28 cellular contexts compared by ENCODE assay signal in the genomic region with DNA sequence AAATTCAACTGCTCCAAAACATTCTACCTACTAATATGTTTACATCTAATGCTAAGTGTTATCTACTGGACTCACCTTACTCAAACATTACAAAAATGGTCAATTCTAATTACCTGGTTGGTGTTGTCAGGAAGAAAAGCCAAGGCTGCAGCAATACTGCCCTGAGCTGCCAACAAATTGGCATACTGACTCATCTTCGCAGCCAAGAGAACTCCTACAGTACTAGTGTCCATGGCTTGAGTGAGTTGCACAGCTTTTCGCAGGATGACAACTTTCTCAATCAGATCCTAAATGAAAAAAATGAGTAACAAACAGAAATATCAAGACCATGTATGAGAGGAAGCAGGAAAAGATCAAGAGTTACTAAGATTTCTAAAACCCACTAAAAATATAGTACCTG. TPM values are rescaled to one million over a fixed set of nuclear protein-coding genes. Genes with fewer than 3 reads are reported as not detected.
"Had no signal": no experiment of that assay in that cellular context is flagged by ENCODE, and none has a peak within 500 bp of the region (broad histone marks: within the 10 kb centered on the region; RNA-seq: fewer than 3 reads in every experiment).

No MANE protein-coding gene starts in this region.

- H3K27me3 Mint-ChIP-seq: activated B cell treated with CpG ODN at 0.5 μM for 24 hours; activated CD4-positive, alpha-beta memory T cell treated with anti-CD3 and anti-CD28 coated beads, Interleukin-2, amount 10 ng/mL, durations not matched to agents 7 days and 5 days; activated CD4-positive, alpha-beta T cell treated with anti-CD3 and anti-CD28 coated beads, Interleukin-2, amount 10 ng/mL, durations not matched to agents 7 days and 5 days; activated naive CD4-positive, alpha-beta T cell treated with anti-CD3 and anti-CD28 coated beads, Interleukin-2, amount 50 U/mL, for 24 hours; central memory CD8-positive, alpha-beta T cell; IgD-negative memory B cell; T-helper 17 cell had no signal

- H3K9me3 Mint-ChIP-seq: activated B cell treated with CpG ODN at 0.5 μM for 24 hours; activated CD4-positive, alpha-beta memory T cell treated with anti-CD3 and anti-CD28 coated beads, Interleukin-2, amount 10 ng/mL, durations not matched to agents 7 days and 5 days; activated CD4-positive, alpha-beta T cell treated with anti-CD3 and anti-CD28 coated beads, Interleukin-2, amount 10 ng/mL, durations not matched to agents 7 days and 5 days; activated naive CD4-positive, alpha-beta T cell treated with anti-CD3 and anti-CD28 coated beads, Interleukin-2, amount 50 U/mL, for 24 hours; central memory CD8-positive, alpha-beta T cell; IgD-negative memory B cell had no signal

- H3K4me1 Mint-ChIP-seq: activated B cell treated with CpG ODN at 0.5 μM for 24 hours had no signal

- H3K4me1 ChIP-seq: SJSA1 had no signal

- H3K9me3 ChIP-seq: MG63, SJSA1 had no signal

- H3K27ac Mint-ChIP-seq: activated B cell treated with CpG ODN at 0.5 μM for 24 hours; activated CD4-positive, alpha-beta memory T cell treated with anti-CD3 and anti-CD28 coated beads, Interleukin-2, amount 10 ng/mL, durations not matched to agents 7 days and 5 days; activated CD4-positive, alpha-beta T cell treated with anti-CD3 and anti-CD28 coated beads, Interleukin-2, amount 10 ng/mL, durations not matched to agents 7 days and 5 days; IgD-negative memory B cell; T-helper 17 cell had no signal

- ATAC-seq: Panc1, T-helper 17 cell had no signal

- H3K4me3 Mint-ChIP-seq: activated B cell treated with CpG ODN at 0.5 μM for 24 hours; activated CD4-positive, alpha-beta memory T cell treated with anti-CD3 and anti-CD28 coated beads, Interleukin-2, amount 10 ng/mL, durations not matched to agents 7 days and 5 days; activated CD4-positive, alpha-beta T cell treated with anti-CD3 and anti-CD28 coated beads, Interleukin-2, amount 10 ng/mL, durations not matched to agents 7 days and 5 days; activated naive CD4-positive, alpha-beta T cell treated with anti-CD3 and anti-CD28 coated beads, Interleukin-2, amount 50 U/mL, for 24 hours; central memory CD8-positive, alpha-beta T cell; IgD-negative memory B cell; T-helper 17 cell had no signal

- H3K27me3 ChIP-seq: MG63, SJSA1 had no signal

- H3K4me3 ChIP-seq: MG63, SJSA1 had no signal

- H3K27ac ChIP-seq: RWPE1, SJSA1 had no signal

- DNase-seq: activated B cell treated with CpG ODN at 0.5 μM for 24 hours; activated CD4-positive, alpha-beta memory T cell treated with anti-CD3 and anti-CD28 coated beads, Interleukin-2, amount 10 ng/mL, durations not matched to agents 7 days and 5 days; activated CD4-positive, alpha-beta T cell treated with anti-CD3 and anti-CD28 coated beads for 1 hour; activated CD4-positive, alpha-beta T cell treated with anti-CD3 and anti-CD28 coated beads, Interleukin-2, amount 10 ng/mL, durations not matched to agents 7 days and 5 days; activated naive CD4-positive, alpha-beta T cell; activated T-cell treated with anti-CD3 and anti-CD28 coated beads for 4 hours; activated T-cell treated with anti-CD3 and anti-CD28 coated beads, Interleukin-2, amount 50 U/mL, for 48 hours; aorta; KG1; MG63; MV-4-11; NCI-H1092 treated with DMSO at 0.1 percent for 48 hours; NCI-H1417 treated with DMSO at 0.1 percent for 48 hours; NCI-H1694 treated with DMSO at 0.1 percent for 48 hours; NCI-H2029 treated with DMSO at 0.1 percent for 48 hours; NCI-H510A treated with DMSO at 0.1 percent for 48 hours; NCI-H69; NK-92 treated with Interleukin-12 subunit alpha and Interleukin-12 subunit beta, amount 100 ng/mL, for 24 hours; OCI-M1; Right ventricle myocardium superior; T-helper 17 cell; T-helper 9 cell had no signal

RNA-seq across cellular contexts. Expression of gene SCD5, which starts 52.7 kb away (rescaled TPM):
- total RNA-seq: activated B cell treated with CpG ODN at 0.5 μM for 24 hours had no signal
- polyA plus RNA-seq: IgD-negative memory B cell had no signal
